ENCODE assay signal across 11 cellular contexts in the genomic region with DNA sequence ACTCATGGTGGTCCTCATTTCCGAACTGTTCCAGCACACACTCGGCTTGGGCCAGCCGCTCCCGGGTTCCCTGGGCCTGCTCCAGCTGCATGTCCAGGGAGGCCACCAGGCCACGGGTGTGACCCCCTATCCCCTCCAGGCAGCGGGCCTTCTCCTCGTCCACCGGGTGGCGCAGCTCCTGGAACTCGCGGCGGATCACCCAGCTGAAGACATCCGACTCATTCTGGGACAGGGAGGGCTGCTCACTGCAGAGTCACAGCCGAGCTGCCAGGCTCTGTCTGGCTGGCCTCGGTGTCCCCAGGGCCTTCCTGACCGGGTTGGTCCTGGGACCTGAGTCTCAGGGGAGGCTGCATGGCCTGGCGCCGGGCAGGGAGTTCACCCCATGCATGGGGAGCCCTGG. TPM values are rescaled to one million over a fixed set of nuclear protein-coding genes. Genes with fewer than 3 reads are reported as not detected.
DNase-seq lines count a peak whose midpoint lies in the region; ATAC-seq, FAIRE-seq and TF ChIP-seq lines count a peak whose summit lies in the region.
"Not testable (repeated sequence)": the region's sequence is repeated elsewhere in the genome, so short reads cannot be mapped to it uniquely, and the experiment has no call there.
"Had no signal": no experiment of that assay in that cellular context is flagged by ENCODE, and none has a peak within 500 bp of the region (broad histone marks: within the 10 kb centered on the region; RNA-seq: fewer than 3 reads in every experiment).

No MANE protein-coding gene starts in this region.

- not testable (repeated sequence) for H3K9ac ChIP-seq in PC-3 (ENCODE audit: low read length); GM12878 (ENCODE audit: control insufficient read depth, insufficient read depth, low read length); HepG2 (ENCODE audit: insufficient read depth, low read depth, low read length)

- peak; percentile 94 for ATAC-seq in GM23338
- ATAC-seq in PC-3, result peak; percentile 38
- ATAC-seq in GM12878, result peak; percentile 35; the same call in 2 of the 3 replicates
- ATAC-seq in HepG2, result peak; percentile 91
- peak; percentile 32 for ATAC-seq in stimulated activated memory B cell treated with anti-CD40 and anti-IgM and Interleukin-4, amounts not matched to agents 10 μg/mL and 1 μg/mL and 100 μg/mL, for 72 hours

- not testable (repeated sequence) for H3K27me3 Mint-ChIP-seq in GM23338 (ENCODE audit: insufficient read depth, low read depth, poor library complexity); activated CD4-positive, alpha-beta T cell treated with anti-CD3 and anti-CD28 coated beads, Interleukin-2, amount 10 ng/mL, durations not matched to agents 24 days and 14 days; stimulated activated memory B cell treated with anti-CD40 and anti-IgM and Interleukin-4, amounts not matched to agents 10 μg/mL and 1 μg/mL and 100 μg/mL, for 72 hours

- not testable (repeated sequence) for TF ChIP-seq CTCF in GM23338 (conservative IDR thresholded peaks at IDR 0.05; ENCODE audit: low read depth in 2 of 2); PC-3 (conservative IDR thresholded peaks at IDR 0.05; ENCODE audit: low read depth, low read length); GM12878 (IDR thresholded peaks at IDR 0.05 in 2 of 3, conservative IDR thresholded peaks at IDR 0.05 in 1 of 3; ENCODE audit: control insufficient read depth in 2 of 3, extremely low read depth in 1 of 3, insufficient read depth in 1 of 3, low read depth in 3 of 3, low read length in 3 of 3); HepG2 (CRISPR knock-in tag; IDR thresholded peaks at IDR 0.05)

- not testable (repeated sequence) for H4K20me1 ChIP-seq in GM23338 (replicated peaks; ENCODE audit: insufficient read depth); PC-3 (ENCODE audit: low read length); GM12878 (ENCODE audit: control insufficient read depth, insufficient read depth); HepG2 (ENCODE audit: insufficient read depth, low read length)

- H3K4me3 Mint-ChIP-seq in GM23338; activated CD4-positive, alpha-beta T cell treated with anti-CD3 and anti-CD28 coated beads, Interleukin-2, amount 10 ng/mL, durations not matched to agents 24 days and 14 days; stimulated activated memory B cell treated with anti-CD40 and anti-IgM and Interleukin-4, amounts not matched to agents 10 μg/mL and 1 μg/mL and 100 μg/mL, for 72 hours: not testable (repeated sequence)

- intact Hi-C loops in PC-3 (cut with micrococcal nuclease); activated CD4-positive, alpha-beta T cell treated with anti-CD3 and anti-CD28 coated beads, Interleukin-2, amount 10 ng/mL, durations not matched to agents 24 days and 14 days (cut with micrococcal nuclease); GM12878 (cut with micrococcal nuclease; ENCODE audit: unreplicated experiment); HepG2 (cut with micrococcal nuclease; ENCODE audit: unreplicated experiment): not testable (repeated sequence)

- POLR2A ChIA-PET in PC-3 (lab: Charles Lee; ENCODE audit: unreplicated experiment); GM12878 (lab: Charles Lee); HepG2 (lab: Yijun Ruan, JAX): not testable (repeated sequence)

- not testable (repeated sequence) for H3K79me2 ChIP-seq in GM23338 (replicated peaks; ENCODE audit: insufficient read depth); PC-3 (ENCODE audit: low read length); GM12878 (ENCODE audit: control insufficient read depth, insufficient read depth, low read length); HepG2 (ENCODE audit: insufficient read depth, low read length)

- not testable (repeated sequence) for H3K9me3 ChIP-seq in PC-3 (ENCODE audit: low read length); GM12878 (replicated peaks; ENCODE audit: control insufficient read depth, insufficient read depth, low read length); HepG2 (ENCODE audit: low read length)

- not testable (repeated sequence) for H3K9me3 Mint-ChIP-seq in GM23338; activated CD4-positive, alpha-beta T cell treated with anti-CD3 and anti-CD28 coated beads, Interleukin-2, amount 10 ng/mL, durations not matched to agents 24 days and 14 days; stimulated activated memory B cell treated with anti-CD40 and anti-IgM and Interleukin-4, amounts not matched to agents 10 μg/mL and 1 μg/mL and 100 μg/mL, for 72 hours

- not testable (repeated sequence) for H3K4me1 Mint-ChIP-seq in GM23338; activated CD4-positive, alpha-beta T cell treated with anti-CD3 and anti-CD28 coated beads, Interleukin-2, amount 10 ng/mL, durations not matched to agents 24 days and 14 days; stimulated activated memory B cell treated with anti-CD40 and anti-IgM and Interleukin-4, amounts not matched to agents 10 μg/mL and 1 μg/mL and 100 μg/mL, for 72 hours

- H3K4me1 ChIP-seq in GM23338 (ENCODE audit: insufficient read depth); PC-3 (ENCODE audit: insufficient read depth, low read length); GM12878 (ENCODE audit: control insufficient read depth, insufficient read depth, low read length); HepG2 (ENCODE audit: insufficient read depth, low read length): not testable (repeated sequence)

- FAIRE-seq in GM12878 (lab: Jason Lieb, UNC); HepG2 (lab: Jason Lieb, UNC): not testable (repeated sequence)

- H3K27ac Mint-ChIP-seq in GM23338; activated CD4-positive, alpha-beta T cell treated with anti-CD3 and anti-CD28 coated beads, Interleukin-2, amount 10 ng/mL, durations not matched to agents 24 days and 14 days; stimulated activated memory B cell treated with anti-CD40 and anti-IgM and Interleukin-4, amounts not matched to agents 10 μg/mL and 1 μg/mL and 100 μg/mL, for 72 hours: not testable (repeated sequence)

- not testable (repeated sequence) for H3K27ac ChIP-seq in GM23338 (ENCODE audit: low read depth); PC-3 (ENCODE audit: low read length); GM12878 (ENCODE audit: control insufficient read depth, insufficient read depth); HepG2 (ENCODE audit: extremely low read length, insufficient read depth, low read length)

- H3K36me3 Mint-ChIP-seq in GM23338 (ENCODE audit: low read depth); activated CD4-positive, alpha-beta T cell treated with anti-CD3 and anti-CD28 coated beads, Interleukin-2, amount 10 ng/mL, durations not matched to agents 24 days and 14 days (ENCODE audit: low read depth); stimulated activated memory B cell treated with anti-CD40 and anti-IgM and Interleukin-4, amounts not matched to agents 10 μg/mL and 1 μg/mL and 100 μg/mL, for 72 hours: not testable (repeated sequence)

- not testable (repeated sequence) for H3K4me3 ChIP-seq in GM23338; PC-3 (ENCODE audit: low read length); GM12878; HepG2 (replicated peaks in 1 of 3; ENCODE audit: insufficient read depth in 1 of 3, low read depth in 2 of 3, low read length in 3 of 3)

- not testable (repeated sequence) for H3K4me2 ChIP-seq in GM23338; PC-3 (ENCODE audit: low read length); GM12878 (ENCODE audit: control insufficient read depth, insufficient read depth); HepG2 (ENCODE audit: low read depth, low read length)

- H3K36me3 ChIP-seq in GM23338 (ENCODE audit: insufficient read depth); PC-3 (ENCODE audit: low read depth, low read length); GM12878 (ENCODE audit: control insufficient read depth in 2 of 2, insufficient read depth in 2 of 2, low read length in 1 of 2); HepG2 (replicated peaks in 1 of 2; ENCODE audit: control insufficient read depth in 1 of 2, insufficient read depth in 2 of 2, low read length in 2 of 2): not testable (repeated sequence)

- H3K9me2 ChIP-seq in GM23338 (ENCODE audit: insufficient read depth); PC-3 (replicated peaks; ENCODE audit: low read length): not testable (repeated sequence)

- in situ Hi-C loops in GM12878 (cut with MboI); HepG2 (cut with HindIII; ENCODE audit: extremely low pct_ligation_motif_present, low pct_unique_long_range_greater_than_20kb): not testable (repeated sequence)

- CTCF ChIA-PET in PC-3 (lab: Charles Lee); GM12878 (lab: Yijun Ruan, JAX); HepG2 (lab: Yijun Ruan, JAX; ENCODE audit: low intra/inter-chr PET ratio, low total read pairs): not testable (repeated sequence)

- SMC1A ChIA-PET in GM12878 (lab: Charles Lee; ENCODE audit: uncharacterized antibody, unreplicated experiment), result not testable (repeated sequence)

- WGBS in GM12878 (ENCODE audit: insufficient coverage, insufficient replicate concordance, low lambda C conversion rate, missing lambda C conversion rate), result 100% methylated on average over 4 of the region's 18 CpGs
- WGBS in HepG2 (ENCODE audit: low lambda C conversion rate), result no CpG with 5 or more reads among the region's 18 CpGs

- H3K27me3 ChIP-seq in GM23338 (ENCODE audit: insufficient read depth); PC-3 (ENCODE audit: low read length); GM12878 (replicated peaks in 1 of 2; ENCODE audit: control insufficient read depth in 2 of 2, insufficient read depth in 2 of 2, low read length in 1 of 2); HepG2 (ENCODE audit: control insufficient read depth in 1 of 2, insufficient read depth in 2 of 2, low read length in 2 of 2): not testable (repeated sequence)

- H2AFZ ChIP-seq in GM23338; PC-3 (ENCODE audit: low read length); GM12878 (ENCODE audit: control insufficient read depth, low read depth, low read length); HepG2 (ENCODE audit: low read length): not testable (repeated sequence)

- H3F3A ChIP-seq in GM23338 (replicated peaks; ENCODE audit: low read depth); PC-3 (ENCODE audit: low read length, unreplicated experiment): not testable (repeated sequence)

- RAD21 ChIA-PET in GM12878 (lab: Charles Lee; ENCODE audit: unreplicated experiment), result not testable (repeated sequence)

- not testable (repeated sequence) for BruUV-seq in PC-3 (replicated peaks; lab: Mats Ljungman, UMichigan); GM12878 (replicated peaks; lab: Mats Ljungman, UMichigan); HepG2 (replicated peaks; lab: Mats Ljungman, UMichigan)

- not testable (repeated sequence) for TF ChIP-seq EP300 in GM12878 (IDR thresholded peaks at IDR 0.05; ENCODE audit: borderline replicate concordance in 1 of 2, control insufficient read depth in 1 of 2, low read depth in 2 of 2, low read length in 2 of 2); HepG2 (IDR thresholded peaks at IDR 0.05; ENCODE audit: low read depth in 2 of 2, low read length in 2 of 2); HepG2 (CRISPR knock-in tag; IDR thresholded peaks at IDR 0.05; ENCODE audit: borderline replicate concordance)

- not testable (repeated sequence) for TF ChIP-seq RAD21 in GM12878 (IDR thresholded peaks at IDR 0.05; ENCODE audit: insufficient read depth, low read depth, low read length); HepG2 (CRISPR knock-in tag; IDR thresholded peaks at IDR 0.05)

- not testable (repeated sequence) for TF ChIP-seq POLR2A in GM12878 (IDR thresholded peaks at IDR 0.05; ENCODE audit: low read depth, low read length); HepG2 (IDR thresholded peaks at IDR 0.05; ENCODE audit: insufficient read depth in 1 of 2, low read depth in 2 of 2, low read length in 2 of 2)

- not testable (repeated sequence) for DNase-seq in GM23338 (ENCODE audit: low spot score); PC-3; GM12878 (ENCODE audit: low read depth, low spot score); HepG2 (ENCODE audit: low spot score)
- DNase-seq in activated CD4-positive, alpha-beta T cell treated with anti-CD3 and anti-CD28 coated beads, Interleukin-2, amount 10 ng/mL, durations not matched to agents 24 days and 14 days, result peak; percentile 20

RNA-seq across cellular contexts. Expression of gene TRIM74, which starts 9.2 kb away (rescaled TPM):
- not detected in 2 replicates for total RNA-seq in GM23338 (2014; rRNA removed; shearing (Covaris generic))
- polyA plus RNA-seq in GM23338 (2016; fragmentation: Nextera tagmentation; extraction: Ambion mirVana), result not detected in 2 replicates
- total RNA-seq in PC-3 (2014; rRNA removed), result 0.23 TPM in 1 of 2 replicates, not detected in the other
- total RNA-seq in activated CD4-positive, alpha-beta T cell treated with anti-CD3 and anti-CD28 coated beads, Interleukin-2, amount 10 ng/mL, durations not matched to agents 24 days and 14 days, result 0.33 and 2.1 TPM in 2 replicates
- 0.93 and 2.3 TPM in 2 replicates for total RNA-seq in GM12878 (2013; cell fraction: nucleolus; rRNA removed)
- total RNA-seq in GM12878 (2014; rRNA removed), result 0.11 TPM in 1 of 2 replicates, not detected in the other
- total RNA-seq in GM12878 (2014; rRNA removed; fragmentation: Illumina TruSeq; extraction: Trizol), result not detected in 2 replicates
- 0.31 TPM in 1 of 2 replicates, not detected in the other for total RNA-seq in GM12878 (2021)
- polyA plus RNA-seq in GM12878 (2011; ENCODE audit: low read depth), result not detected
- 0.10 and 0.24 TPM in 2 replicates for polyA plus RNA-seq in GM12878 (2011; rRNA removed)
- not detected in 2 replicates for polyA plus RNA-seq in GM12878 (2011; cell fraction: cytosol; rRNA removed)
- 0.79 and 0.88 TPM in 2 replicates for polyA plus RNA-seq in GM12878 (2011; cell fraction: nucleus; rRNA removed)
- 0.37 TPM in 1 of 2 replicates, not detected in the other for polyA plus RNA-seq in GM12878 (2012)
- polyA plus RNA-seq in GM12878 (2014; fragmentation: Illumina TruSeq; extraction: Trizol), result not detected in 2 replicates
- not detected for polyA plus RNA-seq in GM12878 (2014; fragmentation: Nextera tagmentation; extraction: Ambion mirVana)
- polyA plus RNA-seq in GM12878 (2014; rRNA removed), result 0.19 TPM in 1 of 2 replicates, not detected in the other
- polyA plus RNA-seq in GM12878 (2016; fragmentation: Nextera tagmentation; extraction: Ambion mirVana), result under 1 TPM; 0.11 to 0.48 TPM
- not detected in 2 replicates for polyA minus RNA-seq in GM12878 (2011; rRNA and poly(A)+ RNA removed)
- polyA minus RNA-seq in GM12878 (2011; cell fraction: cytosol; rRNA and poly(A)+ RNA removed), result not detected in 2 replicates
- polyA minus RNA-seq in GM12878 (2011; cell fraction: nucleus; rRNA and poly(A)+ RNA removed), result not detected in 2 replicates
- total RNA-seq in HepG2 (2016; rRNA removed; fragmentation: Illumina TruSeq; extraction: Trizol), result 0.88 and 1.4 TPM in 2 replicates
- 0.71 TPM in 1 of 2 replicates, not detected in the other for total RNA-seq in HepG2 (2016; cell fraction: cytosol; rRNA removed; fragmentation: Illumina TruSeq; extraction: Trizol; ENCODE audit: low read depth)
- 0.94 and 2.2 TPM in 2 replicates for total RNA-seq in HepG2 (2016; cell fraction: insoluble cytoplasmic fraction; rRNA removed; fragmentation: Illumina TruSeq; extraction: Trizol)
- 0.37 and 0.72 TPM in 2 replicates for total RNA-seq in HepG2 (2016; cell fraction: membrane; rRNA removed; fragmentation: Illumina TruSeq; extraction: Trizol)
- total RNA-seq in HepG2 (2016; cell fraction: nucleus; rRNA removed; fragmentation: Illumina TruSeq; extraction: Trizol), result 1.4 and 1.5 TPM in 2 replicates
- 0.51 and 0.61 TPM in 2 replicates for polyA plus RNA-seq in HepG2 (2011; rRNA removed)
- 0.18 and 0.48 TPM in 2 replicates for polyA plus RNA-seq in HepG2 (2011; cell fraction: cytosol; rRNA removed)
- 8.5 and 14.9 TPM in 2 replicates for polyA plus RNA-seq in HepG2 (2011; cell fraction: nucleus; rRNA removed)
- polyA plus RNA-seq in HepG2 (2012), result 0.90 and 1.1 TPM in 2 replicates
- 0.32 TPM in 1 of 2 replicates, not detected in the other for polyA plus RNA-seq in HepG2 (2016; cell fraction: cytosol; fragmentation: Illumina TruSeq; extraction: Trizol; ENCODE audit: low read depth)
- 1.3 and 2.3 TPM in 2 replicates for polyA plus RNA-seq in HepG2 (2016; cell fraction: insoluble cytoplasmic fraction; fragmentation: Illumina TruSeq; extraction: Trizol; ENCODE audit: low read depth)
- polyA plus RNA-seq in HepG2 (2016; cell fraction: membrane; fragmentation: Illumina TruSeq; extraction: Trizol; ENCODE audit: low read depth), result 0.42 and 1.2 TPM in 2 replicates
- 2.9 and 3.1 TPM in 2 replicates for polyA plus RNA-seq in HepG2 (2016; cell fraction: nucleus; fragmentation: Illumina TruSeq; extraction: Trizol; ENCODE audit: insufficient read depth, low read depth)
- polyA minus RNA-seq in HepG2 (2011; rRNA and poly(A)+ RNA removed; ENCODE audit: low replicate concordance), result 0.14 and 1.6 TPM in 2 replicates
- not detected in 2 replicates for polyA minus RNA-seq in HepG2 (2011; cell fraction: cytosol; rRNA and poly(A)+ RNA removed)
- 0.77 TPM in 1 of 2 replicates, not detected in the other for polyA minus RNA-seq in HepG2 (2011; cell fraction: nucleus; rRNA and poly(A)+ RNA removed)
- total RNA-seq: A172, GM23248, HT1080 had no signal
- polyA plus RNA-seq: CD4-positive, CD25-positive, alpha-beta regulatory T cell; CD8-positive, alpha-beta memory T cell; GM23248 had no signal

RNA-seq across cellular contexts. Expression of gene POM121, which starts 35.1 kb away (rescaled TPM):
- 37.1 and 39.8 TPM in 2 replicates for total RNA-seq in GM23338 (2014; rRNA removed; shearing (Covaris generic))
- polyA plus RNA-seq in GM23338 (2016; fragmentation: Nextera tagmentation; extraction: Ambion mirVana) (24.1 and 24.5 TPM in 2 replicates), GM12878 (2011; rRNA removed) (4.4 and 6.0 TPM in 2 replicates), GM12878 (2014; fragmentation: Illumina TruSeq; extraction: Trizol) (26.0 and 39.7 TPM in 2 replicates), GM12878 (2014; fragmentation: Nextera tagmentation; extraction: Ambion mirVana) (1 to 10 TPM; 2.4 to 3.7 TPM), GM12878 (2014; rRNA removed) (20.4 and 26.7 TPM in 2 replicates), GM12878 (2016; fragmentation: Nextera tagmentation; extraction: Ambion mirVana) (10 to 100 TPM; 24.7 to 26.4 TPM), HepG2 (2011; rRNA removed) (9.2 and 10.3 TPM in 2 replicates)
- total RNA-seq in PC-3 (2014; rRNA removed) (13.1 and 21.8 TPM in 2 replicates), GM12878 (2014; rRNA removed) (5.7 and 7.8 TPM in 2 replicates), GM12878 (2014; rRNA removed; fragmentation: Illumina TruSeq; extraction: Trizol) (6.2 and 6.9 TPM in 2 replicates), GM12878 (2021) (62.7 and 65.7 TPM in 2 replicates), HepG2 (2016; rRNA removed; fragmentation: Illumina TruSeq; extraction: Trizol) (8.4 and 12.7 TPM in 2 replicates)
- total RNA-seq in activated CD4-positive, alpha-beta T cell treated with anti-CD3 and anti-CD28 coated beads, Interleukin-2, amount 10 ng/mL, durations not matched to agents 24 days and 14 days, result 69.7 and 70.2 TPM in 2 replicates
- 38.7 and 41.9 TPM in 2 replicates for total RNA-seq in GM12878 (2013; cell fraction: nucleolus; rRNA removed)
- polyA plus RNA-seq in GM12878 (2011; ENCODE audit: low read depth), result 16.1 TPM
- 7.5 and 12.9 TPM in 2 replicates for polyA plus RNA-seq in GM12878 (2011; cell fraction: cytosol; rRNA removed)
- polyA plus RNA-seq in GM12878 (2011; cell fraction: nucleus; rRNA removed), result 21.7 and 27.5 TPM in 2 replicates
- polyA plus RNA-seq in GM12878 (2012), result 32.9 and 36.4 TPM in 2 replicates
- 12.1 and 14.0 TPM in 2 replicates for polyA minus RNA-seq in GM12878 (2011; rRNA and poly(A)+ RNA removed)
- 15.1 and 16.6 TPM in 2 replicates for polyA minus RNA-seq in GM12878 (2011; cell fraction: cytosol; rRNA and poly(A)+ RNA removed)
- 7.9 and 12.6 TPM in 2 replicates for polyA minus RNA-seq in GM12878 (2011; cell fraction: nucleus; rRNA and poly(A)+ RNA removed)
- 7.3 and 8.9 TPM in 2 replicates for total RNA-seq in HepG2 (2016; cell fraction: cytosol; rRNA removed; fragmentation: Illumina TruSeq; extraction: Trizol; ENCODE audit: low read depth)
- total RNA-seq in HepG2 (2016; cell fraction: insoluble cytoplasmic fraction; rRNA removed; fragmentation: Illumina TruSeq; extraction: Trizol), result 8.1 and 12.1 TPM in 2 replicates
- total RNA-seq in HepG2 (2016; cell fraction: membrane; rRNA removed; fragmentation: Illumina TruSeq; extraction: Trizol), result 9.6 and 11.2 TPM in 2 replicates
- total RNA-seq in HepG2 (2016; cell fraction: nucleus; rRNA removed; fragmentation: Illumina TruSeq; extraction: Trizol), result 15.4 and 17.1 TPM in 2 replicates
- 6.9 and 7.8 TPM in 2 replicates for polyA plus RNA-seq in HepG2 (2011; cell fraction: cytosol; rRNA removed)
- 26.7 and 30.4 TPM in 2 replicates for polyA plus RNA-seq in HepG2 (2011; cell fraction: nucleus; rRNA removed)
- polyA plus RNA-seq in HepG2 (2012), result 24.9 and 31.2 TPM in 2 replicates
- 2.0 and 2.4 TPM in 2 replicates for polyA plus RNA-seq in HepG2 (2016; cell fraction: cytosol; fragmentation: Illumina TruSeq; extraction: Trizol; ENCODE audit: low read depth)
- 28.5 and 38.3 TPM in 2 replicates for polyA plus RNA-seq in HepG2 (2016; cell fraction: insoluble cytoplasmic fraction; fragmentation: Illumina TruSeq; extraction: Trizol; ENCODE audit: low read depth)
- polyA plus RNA-seq in HepG2 (2016; cell fraction: membrane; fragmentation: Illumina TruSeq; extraction: Trizol; ENCODE audit: low read depth), result 10.4 and 10.5 TPM in 2 replicates
- 58.9 and 64.1 TPM in 2 replicates for polyA plus RNA-seq in HepG2 (2016; cell fraction: nucleus; fragmentation: Illumina TruSeq; extraction: Trizol; ENCODE audit: insufficient read depth, low read depth)
- 14.3 and 15.0 TPM in 2 replicates for polyA minus RNA-seq in HepG2 (2011; rRNA and poly(A)+ RNA removed; ENCODE audit: low replicate concordance)
- 13.8 and 14.0 TPM in 2 replicates for polyA minus RNA-seq in HepG2 (2011; cell fraction: cytosol; rRNA and poly(A)+ RNA removed)
- 13.9 and 14.9 TPM in 2 replicates for polyA minus RNA-seq in HepG2 (2011; cell fraction: nucleus; rRNA and poly(A)+ RNA removed)

Comparison
In these comparisons a context has a peak if more than half of its experiments do, and no peak if none do; other contexts are left out.
1. ATAC-seq: peak in every context shown above with its lines; median percentile 94 in GM23338; 91 in HepG2; 38 in PC-3; 35 in GM12878; 32 in stimulated activated memory B cell treated with anti-CD40 and anti-IgM and Interleukin-4, amounts not matched to agents 10 μg/mL and 1 μg/mL and 100 μg/mL, for 72 hours.